Comparison of ENCODE assay signal across 31 cellular contexts in the genomic region with DNA sequence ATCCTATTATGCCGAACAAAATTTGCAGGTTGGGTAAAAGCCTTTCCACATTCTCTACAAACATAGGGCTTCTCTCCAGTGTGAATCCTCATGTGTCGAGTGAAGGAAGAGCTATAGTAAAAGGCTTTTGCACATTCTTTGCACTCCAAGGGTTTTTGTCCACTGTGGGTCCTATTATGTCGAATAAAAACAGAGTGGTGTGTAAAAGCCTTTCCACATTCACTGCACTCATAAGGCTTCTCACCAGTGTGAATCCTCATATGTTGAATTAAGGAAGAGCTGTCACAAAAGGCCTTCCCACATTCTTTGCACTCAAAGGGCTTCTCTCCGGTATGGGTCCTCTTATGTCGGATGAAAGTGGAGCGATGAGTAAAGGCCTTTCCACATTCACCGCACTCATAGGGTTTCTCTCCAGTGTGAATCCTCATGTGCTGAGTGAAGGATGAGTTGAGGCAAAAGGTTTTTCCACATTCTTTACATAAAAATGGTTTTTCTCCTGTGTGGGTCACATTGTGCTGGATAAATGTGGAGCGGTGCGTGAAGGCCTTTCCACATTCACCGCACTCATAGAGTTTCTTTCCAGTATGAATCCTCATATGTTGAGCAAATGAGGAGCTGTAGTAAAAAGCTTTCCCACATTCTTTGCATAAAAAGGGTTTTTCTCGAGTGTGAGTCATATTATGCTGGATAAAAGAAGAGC.
"Had no signal": no experiment of that assay in that cellular context is flagged by ENCODE, and none has a peak within 500 bp of the region (broad histone marks: within the 10 kb centered on the region; RNA-seq: fewer than 3 reads in every experiment).

No MANE protein-coding gene starts in this region.

- H3K4me3 ChIP-seq: cardiac muscle cell, colonic mucosa, dorsolateral prefrontal cortex, lower lobe of right lung, mucosa of descending colon, sigmoid colon, smooth muscle cell, stomach, suprapubic skin, tibial artery, upper lobe of right lung had no signal

- FAIRE-seq: kidney, TTC549 had no signal

- H3K4me1 ChIP-seq: ascending aorta, colonic mucosa, lower lobe of right lung, sigmoid colon, stomach, suprapubic skin, tibial artery, upper lobe of right lung had no signal

- ATAC-seq: lower lobe of right lung; mucosa of descending colon; stimulated activated memory B cell treated with anti-CD40 and anti-IgM and Interleukin-4, amounts not matched to agents 10 μg/mL and 1 μg/mL and 100 μg/mL, for 72 hours; upper lobe of right lung had no signal

- H3K27me3 ChIP-seq: ascending aorta, cardiac muscle cell, colonic mucosa, dorsolateral prefrontal cortex, sigmoid colon, stomach, suprapubic skin, tibial artery, upper lobe of right lung had no signal

- H3K36me3 ChIP-seq: colonic mucosa had no signal

- H3K4me2 ChIP-seq: smooth muscle cell had no signal

- H3K27ac ChIP-seq: ascending aorta, cardiac muscle cell, colonic mucosa, dorsolateral prefrontal cortex, lower lobe of right lung, sigmoid colon, stomach, suprapubic skin, tibial artery, upper lobe of right lung, VCaP had no signal

- DNase-seq: activated CD4-positive, alpha-beta T cell treated with anti-CD3 and anti-CD28 coated beads for 48 hours; activated CD4-positive, alpha-beta T cell treated with anti-CD3 and anti-CD28 coated beads, Interleukin-2, amount 50 U/mL, for 48 hours; activated CD8-positive, alpha-beta memory T cell treated with anti-CD3 and anti-CD28 coated beads for 24 hours; activated effector memory CD4-positive, alpha-beta T cell treated with Interleukin-2 at 50 U/mL for 16 hours; activated naive CD4-positive, alpha-beta T cell treated with Interleukin-2 at 50 U/mL for 16 hours; cerebellar nuclear complex; colonic mucosa; dorsolateral prefrontal cortex; effector memory CD4-positive, alpha-beta T cell; erythroblast; head of caudate nucleus; hippocampal formation; immature natural killer cell; kidney; lower lobe of right lung; mucosa of descending colon; sigmoid colon; stimulated activated CD4-positive, alpha-beta T cell treated with anti-CD3 and anti-CD28 coated beads, Interleukin-1b, Interleukin-23, amount 100 ng/mL, for 48 hours; stimulated activated CD4-positive, alpha-beta T cell treated with anti-CD3 and anti-CD28 coated beads, Interleukin-4, amount 100 ng/mL, for 4 hours; stimulated activated CD8-positive, alpha-beta memory T cell treated with anti-CD3 and anti-CD28 coated beads, Interleukin-4, amount 100 ng/mL, for 48 hours; stomach; T-helper 9 cell; tibial artery; upper lobe of right lung had no signal
